In the genomic region with DNA sequence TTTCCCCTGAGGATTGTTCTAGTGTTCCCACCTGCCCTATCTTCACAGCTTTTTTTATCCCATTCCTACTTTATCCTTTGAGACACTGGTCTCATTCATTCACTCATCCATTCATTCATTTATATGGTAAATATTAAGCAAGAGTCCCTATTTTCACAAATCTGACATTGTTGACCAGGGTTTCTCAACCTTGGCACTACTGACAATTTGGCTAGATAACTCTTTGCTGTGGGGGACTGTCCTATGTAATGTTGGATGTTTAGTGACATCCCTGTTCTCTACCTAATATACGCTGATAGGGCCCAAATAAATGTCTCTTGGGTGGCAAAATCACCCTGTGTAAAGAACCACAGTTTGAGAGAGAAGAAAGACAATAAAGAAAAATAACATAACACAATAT, we compare ENCODE assay signal across 28 cellular contexts.
"Had no signal": no experiment of that assay in that cellular context is flagged by ENCODE, and none has a peak within 500 bp of the region (broad histone marks: within the 10 kb centered on the region; RNA-seq: fewer than 3 reads in every experiment).

No MANE protein-coding gene starts in this region.

- H3K4me2 ChIP-seq: neural progenitor cell, smooth muscle cell had no signal

- H3K27me3 ChIP-seq: neural progenitor cell, ovary, spleen, suprapubic skin, testis, tibial artery, transverse colon, upper lobe of right lung, uterus had no signal

- H3K27ac ChIP-seq: neural progenitor cell, ovary, parathyroid adenoma, psoas muscle, skin epidermis, spleen, suprapubic skin, testis, tibial artery, transverse colon, upper lobe of right lung, uterus had no signal

- H3K9me3 ChIP-seq: psoas muscle, suprapubic skin, testis, tibial artery, transverse colon, upper lobe of right lung, uterus had no signal

- H3K4me1 ChIP-seq: parathyroid adenoma, psoas muscle, spleen, suprapubic skin, testis, tibial artery, transverse colon, upper lobe of right lung, uterus had no signal

- H3K9ac ChIP-seq: neural progenitor cell, parathyroid adenoma had no signal

- H3K36me3 ChIP-seq: neural progenitor cell, ovary, spleen, suprapubic skin, tibial artery, transverse colon, upper lobe of right lung, uterus had no signal

- H3K4me3 ChIP-seq: neural progenitor cell, ovary, psoas muscle, skin epidermis, smooth muscle cell, spleen, suprapubic skin, testis, tibial artery, transverse colon, upper lobe of right lung, uterus had no signal

- H3K79me2 ChIP-seq: parathyroid adenoma had no signal

- DNase-seq: natural killer cell; occipital lobe; ovary; posterior cingulate gyrus; psoas muscle; right cardiac atrium; spleen; stimulated activated CD4-positive, alpha-beta T cell treated with anti-CD3 and anti-CD28 coated beads, Interleukin-12 subunit alpha, Interleukin-12 subunit beta, amount 100 ng/mL, for 4 hours; stimulated activated CD4-positive, alpha-beta T cell treated with anti-CD3 and anti-CD28 coated beads, Interleukin-1b, Interleukin-23, amount 100 ng/mL, for 48 hours; stimulated activated CD4-positive, alpha-beta T cell treated with anti-CD3 and anti-CD28 coated beads, Interleukin-4, amount 100 ng/mL, for 1 hour; stimulated activated CD4-positive, alpha-beta T cell treated with anti-CD3 and anti-CD28 coated beads, Interleukin-4, amount 100 ng/mL, for 4 hours; stimulated activated CD8-positive, alpha-beta memory T cell treated with anti-CD3 and anti-CD28 coated beads, Interleukin-4, amount 100 ng/mL, for 48 hours; stimulated activated naive CD4-positive, alpha-beta T cell; stimulated activated naive CD8-positive, alpha-beta T cell treated with anti-CD3 and anti-CD28 coated beads, Interleukin-15, amount 100 ng/mL, for 72 hours; stimulated activated naive CD8-positive, alpha-beta T cell treated with anti-CD3 and anti-CD28 coated beads, Interleukin-15, Interleukin-2, amounts not matched to agents 100 U/mL and 50 U/mL, for 24 hours; substantia nigra; testis; tibial artery; transverse colon; upper lobe of right lung; uterus had no signal

- H2AFZ ChIP-seq: neural progenitor cell, parathyroid adenoma had no signal

- ATAC-seq: natural killer cell; psoas muscle; right cardiac atrium; sciatic nerve; stimulated activated memory B cell treated with anti-CD40 and anti-IgM and Interleukin-4, amounts not matched to agents 10 μg/mL and 1 μg/mL and 100 μg/mL, for 72 hours; stimulated activated naive CD8-positive, alpha-beta T cell treated with anti-CD3 and anti-CD28 coated beads, Interleukin-15, amount 100 ng/mL, for 72 hours; stimulated activated naive CD8-positive, alpha-beta T cell treated with anti-CD3 and anti-CD28 coated beads, Interleukin-15, Interleukin-2, amounts not matched to agents 100 U/mL and 50 U/mL, for 24 hours; upper lobe of right lung had no signal
